Comparison of ENCODE assay signal across 21 cellular contexts in genomic region chr2:77296791-77297190, GRCh38.
"Had no signal": no experiment of that assay in that cellular context is flagged by ENCODE, and none has a peak within 500 bp of the region (broad histone marks: within the 10 kb centered on the region; RNA-seq: fewer than 3 reads in every experiment).

No MANE protein-coding gene starts in this region.

- ATAC-seq: Panc1, PC-3, SK-N-SH treated with all-trans-retinoic acid at 6 μM for 48 hours had no signal

- H3K9ac ChIP-seq: KMS-11 had no signal

- DNase-seq: IMR-90, Kasumi-1, MM.1S, NCI-H1092 treated with DMSO at 0.1 percent for 48 hours, NCI-H1436, NCI-H187, NCI-H2029, NCI-H2081 treated with DMSO at 0.1 percent for 48 hours, NCI-H2171, NCI-H226, NCI-H446, NCI-H510A, NCI-H524 treated with DMSO at 0.1 percent for 48 hours, NCI-H69, NCI-H774, PC-3, SHP77 had no signal

- H3K27ac ChIP-seq: KMS-11, RWPE1 had no signal

- H3K4me2 ChIP-seq: KMS-11 had no signal
